1 cellular context compared by ENCODE assay signal in the genomic region with DNA sequence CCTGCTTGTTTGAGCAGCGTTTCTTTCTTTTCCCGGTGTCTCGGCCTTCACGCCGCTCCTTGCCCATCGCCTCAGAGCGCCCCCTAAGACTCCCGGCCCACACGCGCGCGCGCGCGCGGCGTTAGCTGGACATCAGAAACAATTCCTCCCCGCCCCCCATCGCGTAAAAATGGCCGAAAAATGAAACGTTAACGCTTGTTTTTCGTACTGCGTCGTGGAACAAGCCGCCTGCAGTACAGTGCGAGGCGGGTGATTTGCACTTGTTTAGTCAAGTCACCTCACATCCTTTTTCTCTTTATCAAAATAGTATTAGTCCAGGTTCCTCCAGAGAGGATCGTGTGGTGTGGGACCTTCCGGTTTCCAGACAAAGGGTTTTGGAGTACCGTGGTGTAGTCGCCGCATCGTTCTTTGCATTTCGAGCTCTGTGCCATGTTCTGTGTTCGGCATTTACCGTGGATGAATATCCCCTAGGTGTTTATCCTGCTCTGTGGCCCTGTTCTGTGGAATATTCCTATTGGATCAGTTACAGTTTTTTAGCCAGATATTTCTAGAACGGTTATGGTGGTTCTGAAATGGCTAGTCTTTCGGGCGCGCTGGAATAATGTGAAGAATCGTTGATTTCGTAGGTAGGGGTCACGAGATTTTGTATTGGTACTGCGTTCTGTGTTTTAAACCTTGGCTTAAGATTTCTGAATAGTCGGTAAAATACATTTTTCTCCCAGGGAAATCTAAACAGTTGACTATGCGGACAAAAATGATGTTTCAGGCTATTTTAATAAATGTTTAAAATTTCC.
TF ChIP-seq lines count a peak whose summit lies in the region.

No MANE protein-coding gene starts in this region.

TF ChIP-seq in HepG2, 621 proteins besides CTCF, POLR2A, EP300 and RAD21 (continued from another document and continues in another):
- TF ChIP-seq ZNF367 (CRISPR knock-in tag; IDR thresholded peaks at IDR 0.05; ENCODE audit: borderline replicate concordance) = no peak
- no peak for TF ChIP-seq PHB2 (IDR thresholded peaks at IDR 0.05; ENCODE audit: partially characterized antibody)
- no peak for TF ChIP-seq CAMTA2 (CRISPR knock-in tag; IDR thresholded peaks at IDR 0.05; ENCODE audit: borderline replicate concordance)
- TF ChIP-seq, protein P1, sequence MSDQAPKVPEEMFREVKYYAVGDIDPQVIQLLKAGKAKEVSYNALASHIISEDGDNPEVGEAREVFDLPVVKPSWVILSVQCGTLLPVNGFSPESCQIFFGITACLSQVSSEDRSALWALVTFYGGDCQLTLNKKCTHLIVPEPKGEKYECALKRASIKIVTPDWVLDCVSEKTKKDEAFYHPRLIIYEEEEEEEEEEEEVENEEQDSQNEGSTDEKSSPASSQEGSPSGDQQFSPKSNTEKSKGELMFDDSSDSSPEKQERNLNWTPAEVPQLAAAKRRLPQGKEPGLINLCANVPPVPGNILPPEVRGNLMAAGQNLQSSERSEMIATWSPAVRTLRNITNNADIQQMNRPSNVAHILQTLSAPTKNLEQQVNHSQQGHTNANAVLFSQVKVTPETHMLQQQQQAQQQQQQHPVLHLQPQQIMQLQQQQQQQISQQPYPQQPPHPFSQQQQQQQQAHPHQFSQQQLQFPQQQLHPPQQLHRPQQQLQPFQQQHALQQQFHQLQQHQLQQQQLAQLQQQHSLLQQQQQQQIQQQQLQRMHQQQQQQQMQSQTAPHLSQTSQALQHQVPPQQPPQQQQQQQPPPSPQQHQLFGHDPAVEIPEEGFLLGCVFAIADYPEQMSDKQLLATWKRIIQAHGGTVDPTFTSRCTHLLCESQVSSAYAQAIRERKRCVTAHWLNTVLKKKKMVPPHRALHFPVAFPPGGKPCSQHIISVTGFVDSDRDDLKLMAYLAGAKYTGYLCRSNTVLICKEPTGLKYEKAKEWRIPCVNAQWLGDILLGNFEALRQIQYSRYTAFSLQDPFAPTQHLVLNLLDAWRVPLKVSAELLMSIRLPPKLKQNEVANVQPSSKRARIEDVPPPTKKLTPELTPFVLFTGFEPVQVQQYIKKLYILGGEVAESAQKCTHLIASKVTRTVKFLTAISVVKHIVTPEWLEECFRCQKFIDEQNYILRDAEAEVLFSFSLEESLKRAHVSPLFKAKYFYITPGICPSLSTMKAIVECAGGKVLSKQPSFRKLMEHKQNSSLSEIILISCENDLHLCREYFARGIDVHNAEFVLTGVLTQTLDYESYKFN (CRISPR knock-in tag; conservative IDR thresholded peaks at IDR 0.05) = no peak
- no peak for TF ChIP-seq MED8 (CRISPR knock-in tag; IDR thresholded peaks at IDR 0.05; ENCODE audit: insufficient replicate concordance)
- TF ChIP-seq, protein P2, sequence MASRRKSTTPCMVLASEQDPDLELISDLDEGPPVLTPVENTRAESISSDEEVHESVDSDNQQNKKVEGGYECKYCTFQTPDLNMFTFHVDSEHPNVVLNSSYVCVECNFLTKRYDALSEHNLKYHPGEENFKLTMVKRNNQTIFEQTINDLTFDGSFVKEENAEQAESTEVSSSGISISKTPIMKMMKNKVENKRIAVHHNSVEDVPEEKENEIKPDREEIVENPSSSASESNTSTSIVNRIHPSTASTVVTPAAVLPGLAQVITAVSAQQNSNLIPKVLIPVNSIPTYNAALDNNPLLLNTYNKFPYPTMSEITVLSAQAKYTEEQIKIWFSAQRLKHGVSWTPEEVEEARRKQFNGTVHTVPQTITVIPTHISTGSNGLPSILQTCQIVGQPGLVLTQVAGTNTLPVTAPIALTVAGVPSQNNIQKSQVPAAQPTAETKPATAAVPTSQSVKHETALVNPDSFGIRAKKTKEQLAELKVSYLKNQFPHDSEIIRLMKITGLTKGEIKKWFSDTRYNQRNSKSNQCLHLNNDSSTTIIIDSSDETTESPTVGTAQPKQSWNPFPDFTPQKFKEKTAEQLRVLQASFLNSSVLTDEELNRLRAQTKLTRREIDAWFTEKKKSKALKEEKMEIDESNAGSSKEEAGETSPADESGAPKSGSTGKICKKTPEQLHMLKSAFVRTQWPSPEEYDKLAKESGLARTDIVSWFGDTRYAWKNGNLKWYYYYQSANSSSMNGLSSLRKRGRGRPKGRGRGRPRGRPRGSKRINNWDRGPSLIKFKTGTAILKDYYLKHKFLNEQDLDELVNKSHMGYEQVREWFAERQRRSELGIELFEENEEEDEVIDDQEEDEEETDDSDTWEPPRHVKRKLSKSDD (CRISPR knock-in tag; IDR thresholded peaks at IDR 0.05; ENCODE audit: low read depth) = no peak
- TF ChIP-seq, protein P3, sequence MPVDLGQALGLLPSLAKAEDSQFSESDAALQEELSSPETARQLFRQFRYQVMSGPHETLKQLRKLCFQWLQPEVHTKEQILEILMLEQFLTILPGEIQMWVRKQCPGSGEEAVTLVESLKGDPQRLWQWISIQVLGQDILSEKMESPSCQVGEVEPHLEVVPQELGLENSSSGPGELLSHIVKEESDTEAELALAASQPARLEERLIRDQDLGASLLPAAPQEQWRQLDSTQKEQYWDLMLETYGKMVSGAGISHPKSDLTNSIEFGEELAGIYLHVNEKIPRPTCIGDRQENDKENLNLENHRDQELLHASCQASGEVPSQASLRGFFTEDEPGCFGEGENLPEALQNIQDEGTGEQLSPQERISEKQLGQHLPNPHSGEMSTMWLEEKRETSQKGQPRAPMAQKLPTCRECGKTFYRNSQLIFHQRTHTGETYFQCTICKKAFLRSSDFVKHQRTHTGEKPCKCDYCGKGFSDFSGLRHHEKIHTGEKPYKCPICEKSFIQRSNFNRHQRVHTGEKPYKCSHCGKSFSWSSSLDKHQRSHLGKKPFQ (CRISPR knock-in tag; IDR thresholded peaks at IDR 0.05; ENCODE audit: insufficient replicate concordance) = no peak
- TF ChIP-seq, protein P4, sequence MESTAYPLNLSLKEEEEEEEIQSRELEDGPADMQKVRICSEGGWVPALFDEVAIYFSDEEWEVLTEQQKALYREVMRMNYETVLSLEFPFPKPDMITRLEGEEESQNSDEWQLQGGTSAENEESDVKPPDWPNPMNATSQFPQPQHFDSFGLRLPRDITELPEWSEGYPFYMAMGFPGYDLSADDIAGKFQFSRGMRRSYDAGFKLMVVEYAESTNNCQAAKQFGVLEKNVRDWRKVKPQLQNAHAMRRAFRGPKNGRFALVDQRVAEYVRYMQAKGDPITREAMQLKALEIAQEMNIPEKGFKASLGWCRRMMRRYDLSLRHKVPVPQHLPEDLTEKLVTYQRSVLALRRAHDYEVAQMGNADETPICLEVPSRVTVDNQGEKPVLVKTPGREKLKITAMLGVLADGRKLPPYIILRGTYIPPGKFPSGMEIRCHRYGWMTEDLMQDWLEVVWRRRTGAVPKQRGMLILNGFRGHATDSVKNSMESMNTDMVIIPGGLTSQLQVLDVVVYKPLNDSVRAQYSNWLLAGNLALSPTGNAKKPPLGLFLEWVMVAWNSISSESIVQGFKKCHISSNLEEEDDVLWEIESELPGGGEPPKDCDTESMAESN (CRISPR knock-in tag; conservative IDR thresholded peaks at IDR 0.05) = no peak
- no peak for TF ChIP-seq GLI4 (CRISPR knock-in tag; IDR thresholded peaks at IDR 0.05; ENCODE audit: borderline replicate concordance)
- TF ChIP-seq IKZF4 (CRISPR knock-in tag; IDR thresholded peaks at IDR 0.05; ENCODE audit: borderline replicate concordance, low read depth, not compliant biosample characterization) = no peak
- TF ChIP-seq ZNF143 (CRISPR knock-in tag; IDR thresholded peaks at IDR 0.05) = no peak
- no peak; the same call in 1 of the 2 replicates for TF ChIP-seq ARNT2 (CRISPR knock-in tag; IDR thresholded peaks at IDR 0.05; ENCODE audit: low read depth)
- TF ChIP-seq PHF21A (CRISPR knock-in tag; IDR thresholded peaks at IDR 0.05) = no peak; the same call in 1 of the 2 replicates
- TF ChIP-seq ZNF530 (CRISPR knock-in tag; IDR thresholded peaks at IDR 0.05; ENCODE audit: low read depth) = no peak
- no peak for TF ChIP-seq CHD4 (IDR thresholded peaks at IDR 0.05; ENCODE audit: borderline replicate concordance, low read length)
- TF ChIP-seq SP2 (CRISPR knock-in tag; IDR thresholded peaks at IDR 0.05) = no peak
- no peak for TF ChIP-seq ZNF382 (CRISPR knock-in tag; IDR thresholded peaks at IDR 0.05; ENCODE audit: borderline replicate concordance)
- TF ChIP-seq ZNF713 (CRISPR knock-in tag; IDR thresholded peaks at IDR 0.05) = no peak
- no peak for TF ChIP-seq ZNF773 (CRISPR knock-in tag; IDR thresholded peaks at IDR 0.05; ENCODE audit: borderline replicate concordance)
- TF ChIP-seq, protein P5, sequence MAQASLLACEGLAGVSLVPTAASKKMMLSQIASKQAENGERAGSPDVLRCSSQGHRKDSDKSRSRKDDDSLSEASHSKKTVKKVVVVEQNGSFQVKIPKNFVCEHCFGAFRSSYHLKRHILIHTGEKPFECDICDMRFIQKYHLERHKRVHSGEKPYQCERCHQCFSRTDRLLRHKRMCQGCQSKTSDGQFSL (CRISPR knock-in tag; IDR thresholded peaks at IDR 0.05) = no peak
- no peak for TF ChIP-seq PTBP1 (IDR thresholded peaks at IDR 0.05; ENCODE audit: low read depth, low read length, poor library complexity, severe bottlenecking)
- no peak; the same call in 1 of the 2 replicates for TF ChIP-seq NCOA2 (CRISPR knock-in tag; IDR thresholded peaks at IDR 0.05)
- TF ChIP-seq, protein P6, sequence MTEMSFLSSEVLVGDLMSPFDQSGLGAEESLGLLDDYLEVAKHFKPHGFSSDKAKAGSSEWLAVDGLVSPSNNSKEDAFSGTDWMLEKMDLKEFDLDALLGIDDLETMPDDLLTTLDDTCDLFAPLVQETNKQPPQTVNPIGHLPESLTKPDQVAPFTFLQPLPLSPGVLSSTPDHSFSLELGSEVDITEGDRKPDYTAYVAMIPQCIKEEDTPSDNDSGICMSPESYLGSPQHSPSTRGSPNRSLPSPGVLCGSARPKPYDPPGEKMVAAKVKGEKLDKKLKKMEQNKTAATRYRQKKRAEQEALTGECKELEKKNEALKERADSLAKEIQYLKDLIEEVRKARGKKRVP (CRISPR knock-in tag; IDR thresholded peaks at IDR 0.05) = no peak
- TF ChIP-seq NFE2L2 (IDR thresholded peaks at IDR 0.05; ENCODE audit: low read length) = no peak
- TF ChIP-seq ZFP41 (CRISPR knock-in tag; IDR thresholded peaks at IDR 0.05; ENCODE audit: borderline replicate concordance) = no peak
- TF ChIP-seq, protein P7, sequence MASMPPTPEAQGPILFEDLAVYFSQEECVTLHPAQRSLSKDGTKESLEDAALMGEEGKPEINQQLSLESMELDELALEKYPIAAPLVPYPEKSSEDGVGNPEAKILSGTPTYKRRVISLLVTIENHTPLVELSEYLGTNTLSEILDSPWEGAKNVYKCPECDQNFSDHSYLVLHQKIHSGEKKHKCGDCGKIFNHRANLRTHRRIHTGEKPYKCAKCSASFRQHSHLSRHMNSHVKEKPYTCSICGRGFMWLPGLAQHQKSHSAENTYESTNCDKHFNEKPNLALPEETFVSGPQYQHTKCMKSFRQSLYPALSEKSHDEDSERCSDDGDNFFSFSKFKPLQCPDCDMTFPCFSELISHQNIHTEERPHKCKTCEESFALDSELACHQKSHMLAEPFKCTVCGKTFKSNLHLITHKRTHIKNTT (CRISPR knock-in tag; IDR thresholded peaks at IDR 0.05) = no peak
- TF ChIP-seq SIN3A (IDR thresholded peaks at IDR 0.05; ENCODE audit: borderline replicate concordance, low read depth, low read length) = no peak
- TF ChIP-seq, protein P8, sequence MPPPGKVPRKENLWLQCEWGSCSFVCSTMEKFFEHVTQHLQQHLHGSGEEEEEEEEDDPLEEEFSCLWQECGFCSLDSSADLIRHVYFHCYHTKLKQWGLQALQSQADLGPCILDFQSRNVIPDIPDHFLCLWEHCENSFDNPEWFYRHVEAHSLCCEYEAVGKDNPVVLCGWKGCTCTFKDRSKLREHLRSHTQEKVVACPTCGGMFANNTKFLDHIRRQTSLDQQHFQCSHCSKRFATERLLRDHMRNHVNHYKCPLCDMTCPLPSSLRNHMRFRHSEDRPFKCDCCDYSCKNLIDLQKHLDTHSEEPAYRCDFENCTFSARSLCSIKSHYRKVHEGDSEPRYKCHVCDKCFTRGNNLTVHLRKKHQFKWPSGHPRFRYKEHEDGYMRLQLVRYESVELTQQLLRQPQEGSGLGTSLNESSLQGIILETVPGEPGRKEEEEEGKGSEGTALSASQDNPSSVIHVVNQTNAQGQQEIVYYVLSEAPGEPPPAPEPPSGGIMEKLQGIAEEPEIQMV (CRISPR knock-in tag; IDR thresholded peaks at IDR 0.05; ENCODE audit: low read depth) = no peak
- TF ChIP-seq ZNF451 (CRISPR knock-in tag; IDR thresholded peaks at IDR 0.05) = no peak
- no peak for TF ChIP-seq ZNF136 (CRISPR knock-in tag; IDR thresholded peaks at IDR 0.05; ENCODE audit: low read depth)
- no peak for TF ChIP-seq ZNF749 (CRISPR knock-in tag; IDR thresholded peaks at IDR 0.05; ENCODE audit: borderline replicate concordance)
- 0 out of 2 replicates have a peak, but pooled peaks have one; percentile 30 for TF ChIP-seq HOXA9 (CRISPR knock-in tag; IDR thresholded peaks at IDR 0.05; ENCODE audit: borderline replicate concordance)
- no peak for TF ChIP-seq FOXA1 (IDR thresholded peaks at IDR 0.05)
- no peak for TF ChIP-seq FOXA1 (CRISPR knock-in tag; IDR thresholded peaks at IDR 0.05)
- no peak for TF ChIP-seq ERF (CRISPR knock-in tag; IDR thresholded peaks at IDR 0.05)
- TF ChIP-seq, protein P9, sequence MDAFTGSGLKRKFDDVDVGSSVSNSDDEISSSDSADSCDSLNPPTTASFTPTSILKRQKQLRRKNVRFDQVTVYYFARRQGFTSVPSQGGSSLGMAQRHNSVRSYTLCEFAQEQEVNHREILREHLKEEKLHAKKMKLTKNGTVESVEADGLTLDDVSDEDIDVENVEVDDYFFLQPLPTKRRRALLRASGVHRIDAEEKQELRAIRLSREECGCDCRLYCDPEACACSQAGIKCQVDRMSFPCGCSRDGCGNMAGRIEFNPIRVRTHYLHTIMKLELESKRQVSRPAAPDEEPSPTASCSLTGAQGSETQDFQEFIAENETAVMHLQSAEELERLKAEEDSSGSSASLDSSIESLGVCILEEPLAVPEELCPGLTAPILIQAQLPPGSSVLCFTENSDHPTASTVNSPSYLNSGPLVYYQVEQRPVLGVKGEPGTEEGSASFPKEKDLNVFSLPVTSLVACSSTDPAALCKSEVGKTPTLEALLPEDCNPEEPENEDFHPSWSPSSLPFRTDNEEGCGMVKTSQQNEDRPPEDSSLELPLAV (CRISPR knock-in tag; conservative IDR thresholded peaks at IDR 0.05; ENCODE audit: low read depth) = no peak
- TF ChIP-seq ZNF468 (CRISPR knock-in tag; IDR thresholded peaks at IDR 0.05) = no peak
- no peak for TF ChIP-seq ZFP37 (CRISPR knock-in tag; IDR thresholded peaks at IDR 0.05; ENCODE audit: borderline replicate concordance)
- TF ChIP-seq ZFP36L1 (CRISPR knock-in tag; IDR thresholded peaks at IDR 0.05) = no peak
- no peak for TF ChIP-seq PAX8 (CRISPR knock-in tag; IDR thresholded peaks at IDR 0.05; ENCODE audit: borderline replicate concordance)
- TF ChIP-seq ZNF33B (CRISPR knock-in tag; IDR thresholded peaks at IDR 0.05) = no peak
- TF ChIP-seq ZNF460 (CRISPR knock-in tag; IDR thresholded peaks at IDR 0.05; ENCODE audit: borderline replicate concordance) = no peak
- TF ChIP-seq RBM39 (IDR thresholded peaks at IDR 0.05; ENCODE audit: low read depth, low read length, poor library complexity, severe bottlenecking) = no peak
- TF ChIP-seq, protein P10, sequence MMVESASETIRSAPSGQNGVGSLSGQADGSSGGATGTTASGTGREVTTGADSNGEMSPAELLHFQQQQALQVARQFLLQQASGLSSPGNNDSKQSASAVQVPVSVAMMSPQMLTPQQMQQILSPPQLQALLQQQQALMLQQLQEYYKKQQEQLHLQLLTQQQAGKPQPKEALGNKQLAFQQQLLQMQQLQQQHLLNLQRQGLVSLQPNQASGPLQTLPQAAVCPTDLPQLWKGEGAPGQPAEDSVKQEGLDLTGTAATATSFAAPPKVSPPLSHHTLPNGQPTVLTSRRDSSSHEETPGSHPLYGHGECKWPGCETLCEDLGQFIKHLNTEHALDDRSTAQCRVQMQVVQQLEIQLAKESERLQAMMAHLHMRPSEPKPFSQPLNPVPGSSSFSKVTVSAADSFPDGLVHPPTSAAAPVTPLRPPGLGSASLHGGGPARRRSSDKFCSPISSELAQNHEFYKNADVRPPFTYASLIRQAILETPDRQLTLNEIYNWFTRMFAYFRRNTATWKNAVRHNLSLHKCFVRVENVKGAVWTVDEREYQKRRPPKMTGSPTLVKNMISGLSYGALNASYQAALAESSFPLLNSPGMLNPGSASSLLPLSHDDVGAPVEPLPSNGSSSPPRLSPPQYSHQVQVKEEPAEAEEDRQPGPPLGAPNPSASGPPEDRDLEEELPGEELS (CRISPR knock-in tag; IDR thresholded peaks at IDR 0.05) = no peak
